ENCODE assay signal across 1 cellular context in genomic region chrX:115322375-115322774, GRCh38.
TF ChIP-seq lines count a peak whose summit lies in the region.

No MANE protein-coding gene starts in this region.

TF ChIP-seq in K562, 482 proteins besides CTCF, POLR2A, EP300 and RAD21 (continued from another document and continues in another):
- TF ChIP-seq ZNF449 (CRISPR knock-in tag; IDR thresholded peaks at IDR 0.05) (peak; percentile 74; the same call in 1 of the 2 replicates), KDM1A (IDR thresholded peaks at IDR 0.05) (peak; percentile 46 to 48; a peak in 2 of 4 replicates), LEF1 (IDR thresholded peaks at IDR 0.05) (0 out of 2 replicates have a peak, but pooled peaks have one; percentile 37), ELF2 (CRISPR knock-in tag; IDR thresholded peaks at IDR 0.05) (no peak), ARID2 (IDR thresholded peaks at IDR 0.05) (no peak), KLF6 (CRISPR knock-in tag; IDR thresholded peaks at IDR 0.05; ENCODE audit: borderline replicate concordance) (peak; percentile 82; the same call in 1 of the 2 replicates), ESRRB (CRISPR knock-in tag; IDR thresholded peaks at IDR 0.05; ENCODE audit: borderline replicate concordance) (no peak), SPI1 (IDR thresholded peaks at IDR 0.05; ENCODE audit: borderline replicate concordance, low read depth, low read length) (no peak), MYBL2 (IDR thresholded peaks at IDR 0.05; ENCODE audit: low read depth) (no peak), MYBL2 (CRISPR knock-in tag; IDR thresholded peaks at IDR 0.05; ENCODE audit: borderline replicate concordance) (no peak), CEBPB (tag; IDR thresholded peaks at IDR 0.05) (peak; percentile 88), ZC3H8 (IDR thresholded peaks at IDR 0.05) (no peak), PTTG1 (tag; IDR thresholded peaks at IDR 0.05; ENCODE audit: low read depth) (peak; percentile 38; the same call in 1 of the 2 replicates), CGGBP1 (CRISPR knock-in tag; IDR thresholded peaks at IDR 0.05) (no peak), NFATC3 (IDR thresholded peaks at IDR 0.05) (no peak), ETV6 (IDR thresholded peaks at IDR 0.05; ENCODE audit: borderline replicate concordance in 1 of 2, low read depth in 2 of 2, low read length in 1 of 2) (no peak), ETV6 (CRISPR knock-in tag; IDR thresholded peaks at IDR 0.05; ENCODE audit: borderline replicate concordance) (no peak), NKRF (IDR thresholded peaks at IDR 0.05; ENCODE audit: borderline replicate concordance) (no peak), MNT (conservative IDR thresholded peaks at IDR 0.05) (0 out of 4 replicates have a peak, but pooled peaks of 1 of the 2 experiments have one; percentile 29), EWSR1 (IDR thresholded peaks at IDR 0.05; ENCODE audit: borderline replicate concordance, low read depth, partially characterized antibody) (no peak), IRF2 (CRISPR knock-in tag; IDR thresholded peaks at IDR 0.05) (no peak), VEZF1 (CRISPR knock-in tag; IDR thresholded peaks at IDR 0.05) (peak; percentile 38; the same call in 1 of the 2 replicates), ZNF583 (CRISPR knock-in tag; IDR thresholded peaks at IDR 0.05) (peak; percentile 82; the same call in 1 of the 2 replicates), FOSL1 (tag; conservative IDR thresholded peaks at IDR 0.05) (no peak), USF2 (CRISPR knock-in tag; IDR thresholded peaks at IDR 0.05) (no peak), MTA1 (IDR thresholded peaks at IDR 0.05; ENCODE audit: borderline replicate concordance) (peak; percentile 28; the same call in 1 of the 2 replicates), NFE2 (IDR thresholded peaks at IDR 0.05; ENCODE audit: low read depth) (no peak), ZNF436 (CRISPR knock-in tag; IDR thresholded peaks at IDR 0.05) (no peak), TOE1 (IDR thresholded peaks at IDR 0.05; ENCODE audit: borderline replicate concordance) (no peak), TOE1 (CRISPR knock-in tag; IDR thresholded peaks at IDR 0.05; ENCODE audit: borderline replicate concordance, low read depth) (no peak), ZNF224 (CRISPR knock-in tag; IDR thresholded peaks at IDR 0.05) (no peak), ZNF316 (IDR thresholded peaks at IDR 0.05) (no peak), STAT6 (CRISPR knock-in tag; IDR thresholded peaks at IDR 0.05) (no peak), TCF3 (CRISPR knock-in tag; IDR thresholded peaks at IDR 0.05) (peak; percentile 88), KLF16 (IDR thresholded peaks at IDR 0.05) (peak; percentile 88), GABPB1 (CRISPR knock-in tag; IDR thresholded peaks at IDR 0.05) (no peak), C11orf30 (IDR thresholded peaks at IDR 0.05; ENCODE audit: low read depth) (no peak), CBFB (CRISPR knock-in tag; IDR thresholded peaks at IDR 0.05) (no peak), RBM14 (IDR thresholded peaks at IDR 0.05; ENCODE audit: borderline replicate concordance, insufficient read depth, low read depth, low read length) (no peak), NONO (IDR thresholded peaks at IDR 0.05; ENCODE audit: low read depth in 2 of 2, low read length in 1 of 2) (0 out of 4 replicates have a peak, but pooled peaks of 1 of the 2 experiments have one; percentile 34), SOX6 (IDR thresholded peaks at IDR 0.05) (peak; percentile 86), CEBPG (CRISPR knock-in tag; IDR thresholded peaks at IDR 0.05) (no peak), CEBPG (tag; conservative IDR thresholded peaks at IDR 0.05 in 1 of 2, IDR thresholded peaks at IDR 0.05 in 1 of 2) (no peak), ARNT (IDR thresholded peaks at IDR 0.05) (no peak; a peak in 1 of 4 replicates), DPF2 (IDR thresholded peaks at IDR 0.05) (peak; percentile 91), ZBTB11 (CRISPR knock-in tag; IDR thresholded peaks at IDR 0.05) (no peak), ZNF778 (CRISPR knock-in tag; IDR thresholded peaks at IDR 0.05) (no peak), GTF2A2 (tag; IDR thresholded peaks at IDR 0.05) (0 out of 2 replicates have a peak, but pooled peaks have one; percentile 27), BRD4 (IDR thresholded peaks at IDR 0.05) (no peak), TSC22D4 (tag; IDR thresholded peaks at IDR 0.05) (no peak), POU5F1 (IDR thresholded peaks at IDR 0.05; ENCODE audit: borderline replicate concordance, low read depth, low read length, partially characterized antibody) (no peak), DEAF1 (CRISPR knock-in tag; IDR thresholded peaks at IDR 0.05) (no peak), SMARCE1 (IDR thresholded peaks at IDR 0.05) (peak; percentile 80), MLLT1 (IDR thresholded peaks at IDR 0.05) (peak in 1 of 2 experiments; percentile 45; a peak in 1 of 4 replicates), KDM2B (CRISPR knock-in tag; IDR thresholded peaks at IDR 0.05) (no peak), KAT2B (IDR thresholded peaks at IDR 0.05; ENCODE audit: low read depth, low read length) (no peak)
